ENCODE assay signal across 8 cellular contexts in genomic region chr14:34098045-34098984, GRCh38.
DNase-seq lines count a peak whose midpoint lies in the region; ATAC-seq, FAIRE-seq and TF ChIP-seq lines count a peak whose summit lies in the region.

No MANE protein-coding gene starts in this region.

- H3K9me3 ChIP-seq in OCI-LY1 (ENCODE audit: low read length) (no peaks in the 10 kb centered on the region), kidney (ENCODE audit: control insufficient read depth in 1 of 2, low read length in 2 of 2) (no peaks in the 10 kb centered on the region), testis (no peaks in the 10 kb centered on the region)

- no peaks in the 10 kb centered on the region for H3F3A ChIP-seq in OCI-LY1 (ENCODE audit: insufficient read depth, low read length)

- no peak overlapping the region for H3K27ac ChIP-seq in OCI-LY1 (ENCODE audit: low read depth, low read length, poor library complexity, severe bottlenecking)
- H3K27ac ChIP-seq in kidney (ENCODE audit: low read depth in 2 of 2, low read length in 2 of 2): no peak overlapping the region
- no peak overlapping the region for H3K27ac ChIP-seq in testis

- peak; percentile 58; the same call in 1 of the 2 replicates for TF ChIP-seq CTCF in OCI-LY1 (IDR thresholded peaks at IDR 0.05; ENCODE audit: low read length)
- peak; percentile 68 for TF ChIP-seq CTCF in cardiac fibroblast (IDR thresholded peaks at IDR 0.05; ENCODE audit: low read depth, low read length)
- peak; percentile 65 for TF ChIP-seq CTCF in kidney (IDR thresholded peaks at IDR 0.05; ENCODE audit: borderline replicate concordance, extremely low read depth, insufficient read depth)
- peak; percentile 64 to 69 (median 65) for TF ChIP-seq CTCF in testis (IDR thresholded peaks at IDR 0.05)

- no peaks in the 10 kb centered on the region for H3K27me3 ChIP-seq in OCI-LY1 (ENCODE audit: insufficient read depth, low read length)
- H3K27me3 ChIP-seq in testis: no peaks in the 10 kb centered on the region

- H2AFZ ChIP-seq in OCI-LY1 (ENCODE audit: low read length): no peak overlapping the region

- no peak overlapping the region for H3K4me2 ChIP-seq in OCI-LY1 (ENCODE audit: low read length)

- WGBS in testis, 2 donors: 55 to 70% methylated on average over 8 of the region's 8 CpGs

- no peak overlapping the region for H3K4me3 ChIP-seq in OCI-LY1 (ENCODE audit: low read depth, low read length, poor library complexity, severe bottlenecking)
- H3K4me3 ChIP-seq in cardiac fibroblast (replicated peaks in 1 of 2; ENCODE audit: low read depth in 2 of 2, low read length in 2 of 2): no peak overlapping the region
- no peak overlapping the region for H3K4me3 ChIP-seq in kidney (ENCODE audit: low read length in 2 of 2)
- no peak overlapping the region for H3K4me3 ChIP-seq in testis

- TF ChIP-seq POLR2A in GM12891 (IDR thresholded peaks at IDR 0.05; ENCODE audit: low read depth, low read length): no peak
- no peak for TF ChIP-seq POLR2A in testis (IDR thresholded peaks at IDR 0.05)

- DNase-seq in AG08396 (ENCODE audit: low spot score) (peak; percentile 42), GM12891 (ENCODE audit: insufficient read length, low spot score) (peak; percentile 22), cardiac fibroblast (ENCODE audit: low read depth in 2 of 2) (peak; percentile 57 to 74), kidney (no peak), testis (peak; percentile 56)
- no peak for DNase-seq in stimulated activated CD4-positive, alpha-beta T cell treated with anti-CD3 and anti-CD28 coated beads, Interleukin-4, amount 100 ng/mL, for 1 hour

- H3K36me3 ChIP-seq in OCI-LY1 (ENCODE audit: insufficient read depth, low read length) (no peaks in the 10 kb centered on the region), kidney (ENCODE audit: control insufficient read depth in 1 of 2, insufficient read depth in 2 of 2, low read length in 2 of 2) (no peaks in the 10 kb centered on the region), testis (ENCODE audit: low read depth, missing control alignments) (no peaks in the 10 kb centered on the region)

- no peak for ATAC-seq in GM21786 (IDR thresholded peaks at IDR 0.05; ENCODE audit: unreplicated experiment)

- no peaks in the 10 kb centered on the region for H4K20me1 ChIP-seq in OCI-LY1 (ENCODE audit: insufficient read depth, low read length)

- H3K79me2 ChIP-seq in OCI-LY1 (ENCODE audit: insufficient read depth, low read length): no peaks in the 10 kb centered on the region

- FAIRE-seq in GM12891 (lab: Jason Lieb, UNC) (no peak), kidney (lab: Jason Lieb, UNC) (peak; percentile 50)

- H3K4me1 ChIP-seq in OCI-LY1 (ENCODE audit: insufficient read depth, low read length, severe bottlenecking) (no peaks in the 10 kb centered on the region), kidney (ENCODE audit: control insufficient read depth in 1 of 2, insufficient read depth in 1 of 2, low read depth in 1 of 2, low read length in 2 of 2) (no peaks in the 10 kb centered on the region), testis (no peaks in the 10 kb centered on the region)

- H3K9me2 ChIP-seq in OCI-LY1 (ENCODE audit: low read depth, low read length): no peaks in the 10 kb centered on the region

- intact Hi-C loops in kidney (cut with DNase I) (loop anchor here (5.0 kb wide), 1 partner anchor 251 kb away; no protein-coding TSS in a partner anchor), testis (cut with DNase I; ENCODE audit: low total_unique reads) (loop anchor here (5.0 kb wide), 1 partner anchor 261 kb away; no protein-coding TSS in a partner anchor)

- H3K9ac ChIP-seq in OCI-LY1 (ENCODE audit: low read length): no peak overlapping the region
- H3K9ac ChIP-seq in kidney (ENCODE audit: low read length in 2 of 2): no peak overlapping the region

TF ChIP-seq in GM12891, 5 proteins besides CTCF, POLR2A, EP300 and RAD21:
- no peak for TF ChIP-seq POU2F2 (IDR thresholded peaks at IDR 0.05; ENCODE audit: low read depth, low read length)
- TF ChIP-seq PAX5 (IDR thresholded peaks at IDR 0.05; ENCODE audit: insufficient read depth, low read length, severe bottlenecking): no peak
- no peak for TF ChIP-seq POLR2AphosphoS5 (IDR thresholded peaks at IDR 0.05; ENCODE audit: low read depth, low read length)
- TF ChIP-seq TAF1 (IDR thresholded peaks at IDR 0.05; ENCODE audit: low read depth, low read length): no peak
- no peak for TF ChIP-seq SPI1 (IDR thresholded peaks at IDR 0.05; ENCODE audit: low read depth, low read length)

Comparison
In these comparisons a context has a peak if more than half of its experiments do, and no peak if none do; other contexts are left out.
1. DNase-seq: peak in AG08396 (single experiment), GM12891 (single experiment), cardiac fibroblast (2 of 2) and testis (single experiment); none in kidney (single experiment) and stimulated activated CD4-positive, alpha-beta T cell treated with anti-CD3 and anti-CD28 coated beads, Interleukin-4, amount 100 ng/mL, for 1 hour (single experiment).
2. Peak in every context shown above with its lines, with median percentiles within 50 percentile points of each other: CTCF ChIP-seq.